20 cellular contexts compared by ENCODE assay signal in the genomic region with DNA sequence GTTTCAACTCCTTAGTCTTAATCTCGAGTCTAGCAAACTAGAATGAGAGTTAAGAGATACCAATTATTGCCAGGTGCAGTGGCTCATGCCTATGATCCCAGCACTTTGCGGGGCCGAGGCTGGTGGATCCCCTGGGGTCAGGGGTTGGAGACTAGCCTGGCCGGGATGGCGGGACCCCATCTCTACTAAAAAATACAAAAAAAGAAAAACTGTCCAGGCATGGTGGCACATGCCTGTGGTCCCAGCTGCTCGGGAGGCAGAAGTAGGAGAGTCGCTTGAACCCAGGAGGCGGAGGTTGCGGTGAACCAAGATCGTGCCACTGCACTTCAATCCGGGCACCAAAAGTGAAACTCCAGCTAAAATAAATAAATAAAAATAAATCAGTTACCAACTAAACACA.
"Had no signal": no experiment of that assay in that cellular context is flagged by ENCODE, and none has a peak within 500 bp of the region (broad histone marks: within the 10 kb centered on the region; RNA-seq: fewer than 3 reads in every experiment).

No MANE protein-coding gene starts in this region.

- ATAC-seq: Panc1, PC-3, SK-N-SH treated with all-trans-retinoic acid at 6 μM for 48 hours had no signal

- DNase-seq: KBM-7; NCI-H1092; NCI-H1105 treated with DMSO at 0.1 percent for 48 hours; NCI-H1417 treated with DMSO at 0.1 percent for 48 hours; NCI-H146; NCI-H1694 treated with DMSO at 0.1 percent for 48 hours; NCI-H1930; NCI-H2081; NCI-H2107; NCI-H2227 treated with DMSO at 0.1 percent for 48 hours; NCI-H524; NCI-H526 treated with DMSO at 0.1 percent for 48 hours; NCI-H748 treated with DMSO at 0.1 percent for 48 hours; NK-92 treated with Interleukin-12 subunit alpha and Interleukin-12 subunit beta, amount 100 ng/mL, for 24 hours; PC-3; SHP77 treated with DMSO at 0.1 percent for 48 hours; SJCRH30 had no signal

- H3K4me1 ChIP-seq: SJCRH30 had no signal

- H3K9me3 ChIP-seq: SJCRH30 had no signal

- H3K27me3 ChIP-seq: SJCRH30 had no signal

- H3K36me3 ChIP-seq: SJCRH30 had no signal

- H3K27ac ChIP-seq: RWPE1, SJCRH30 had no signal

- H3K4me3 ChIP-seq: SJCRH30 had no signal
